ENCODE assay signal across 24 cellular contexts in the genomic region with DNA sequence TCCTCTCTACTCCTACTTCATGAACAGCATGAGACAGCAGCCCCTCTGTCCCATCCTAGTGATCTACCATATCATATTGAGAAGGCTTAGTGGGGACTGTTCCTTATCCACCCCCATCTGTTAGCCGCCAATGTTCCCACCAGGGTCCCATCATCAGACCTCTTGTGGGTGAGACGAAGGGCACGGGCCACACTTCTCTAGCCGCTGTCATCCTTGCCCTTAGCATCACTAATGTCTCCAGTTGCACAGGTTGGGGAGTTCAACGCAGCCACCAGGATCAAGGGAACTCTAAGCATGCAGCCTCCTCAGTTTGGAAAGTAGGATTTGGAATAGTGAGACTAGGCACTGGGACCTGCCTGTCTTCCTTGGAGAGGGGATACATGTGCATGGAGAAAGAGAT. TPM values are rescaled to one million over a fixed set of nuclear protein-coding genes. Genes with fewer than 3 reads are reported as not detected.
A peak's percentile ranks its signal among the peaks of the same experiment; 100 is the strongest.
DNase-seq lines count a peak whose midpoint lies in the region; ATAC-seq lines count a peak whose summit lies in the region.
"Had no signal": no experiment of that assay in that cellular context is flagged by ENCODE, and none has a peak within 500 bp of the region (broad histone marks: within the 10 kb centered on the region; RNA-seq: fewer than 3 reads in every experiment).

No MANE protein-coding gene starts in this region.

- H3K4me3 Mint-ChIP-seq in IgD-negative memory B cell = peak overlapping the region in 1 of 4 donors; percentile 20
- H3K4me3 Mint-ChIP-seq: T-cell had no signal

- H3K27ac ChIP-seq in right cardiac atrium (ENCODE audit: low read length) = peak overlapping the region; percentile 4
- peak overlapping the region; percentile 69 for H3K27ac ChIP-seq in skeletal muscle tissue (ENCODE audit: low read depth, low read length)

- peaks cover 11 to 21% (median 14%) of the 10 kb centered on the region in 3 donors for H3K4me1 Mint-ChIP-seq in IgD-negative memory B cell

- ATAC-seq in right cardiac atrium (no peak), GM21390 (IDR thresholded peaks at IDR 0.05; ENCODE audit: unreplicated experiment) (no peak), HG03095 (IDR thresholded peaks at IDR 0.05; ENCODE audit: unreplicated experiment) (no peak)
- ATAC-seq: activated CD4-positive, CD25-positive, alpha-beta regulatory T cell treated with anti-CD3 and anti-CD28 coated beads, Interleukin-2, amount 50 U/mL, for 24 hours; T-cell had no signal

- intact Hi-C loops in right cardiac atrium (cut with DNase I) = loop anchor here in 3 of 4 donors (5.0 to 10.0 kb wide), 2 partner anchors 33 to 46 kb away; no protein-coding TSS in a partner anchor

- H3K27ac Mint-ChIP-seq in IgD-negative memory B cell = peak overlapping the region in 2 of 3 donors; percentile 0 to 30

- no peak overlapping the region for H3K4me3 ChIP-seq in right cardiac atrium (ENCODE audit: low read length)
- H3K4me3 ChIP-seq in skeletal muscle tissue (ENCODE audit: low read length in 3 of 3) = no peak overlapping the region
- H3K4me3 ChIP-seq: MG63, sigmoid colon had no signal

- WGBS in right cardiac atrium = 98% methylated on average over 5 of the region's 5 CpGs

- no peaks in the 10 kb centered on the region for H3K9me3 Mint-ChIP-seq in IgD-negative memory B cell
- H3K9me3 Mint-ChIP-seq: T-cell had no signal

- no peaks in the 10 kb centered on the region for H3K36me3 Mint-ChIP-seq in IgD-negative memory B cell

- H3K27me3 ChIP-seq in right cardiac atrium (ENCODE audit: control insufficient read depth, insufficient read depth) (no peaks in the 10 kb centered on the region), skeletal muscle tissue (ENCODE audit: control insufficient read depth in 3 of 3, insufficient read depth in 3 of 3, low read length in 3 of 3) (no peaks in the 10 kb centered on the region)
- H3K27me3 ChIP-seq: BE2C, MG63, sigmoid colon had no signal

- peaks cover 28% of the 10 kb centered on the region for H3K4me1 ChIP-seq in right cardiac atrium (ENCODE audit: control insufficient read depth, insufficient read depth, low read length)
- H3K4me1 ChIP-seq in skeletal muscle tissue (ENCODE audit: control insufficient read depth in 3 of 3, insufficient read depth in 3 of 3, low read length in 3 of 3) = peaks cover 35 to 52% (median 37%) of the 10 kb centered on the region in 3 donors
- H3K4me1 ChIP-seq: BE2C had no signal

- DNase-seq in activated CD8-positive, alpha-beta memory T cell treated with anti-CD3 and anti-CD28 coated beads, Interleukin-2, amount 50 U/mL, for 48 hours = peak; percentile 53
- DNase-seq in activated CD8-positive, alpha-beta memory T cell treated with anti-CD3 and anti-CD28 coated beads for 24 hours = no peak
- DNase-seq in right cardiac atrium = no peak
- DNase-seq in stimulated activated naive CD4-positive, alpha-beta T cell treated with Interleukin-2 at 50 U/mL for 16 hours (lab: John Stamatoyannopoulos, UW) = no peak
- DNase-seq: activated naive CD4-positive, alpha-beta T cell treated with anti-CD3 and anti-CD28 coated beads, Interleukin-2, amount 50 U/mL, for 16 hours; amniotic stem cell; BE2C; DMS79 treated with DMSO at 0.1 percent for 48 hours; GF-D8; HCEC 1CT; KBM-7; MG63; NCI-H1105 treated with DMSO at 0.1 percent for 48 hours; NCI-H1930; NCI-H2227 treated with DMSO at 0.1 percent for 48 hours; sigmoid colon; stimulated activated CD4-positive, alpha-beta T cell treated with anti-CD3 and anti-CD28 coated beads, Interleukin-15, amount 100 ng/mL, for 24 hours; T-cell; trophoblast cell had no signal

- H3K9ac ChIP-seq in skeletal muscle tissue (ENCODE audit: low read depth in 1 of 3, low read length in 3 of 3) = no peak overlapping the region

- no peaks in the 10 kb centered on the region for H3K27me3 Mint-ChIP-seq in IgD-negative memory B cell
- H3K27me3 Mint-ChIP-seq: T-cell had no signal

- H3K36me3 ChIP-seq in skeletal muscle tissue (ENCODE audit: control insufficient read depth in 3 of 3, insufficient read depth in 3 of 3, low read length in 3 of 3) = no peaks in the 10 kb centered on the region
- H3K36me3 ChIP-seq: BE2C had no signal

- no peaks in the 10 kb centered on the region for H3K9me3 ChIP-seq in right cardiac atrium (ENCODE audit: control insufficient read depth, low read length)
- no peaks in the 10 kb centered on the region for H3K9me3 ChIP-seq in skeletal muscle tissue (ENCODE audit: control insufficient read depth in 3 of 3, low read length in 3 of 3)
- H3K9me3 ChIP-seq: BE2C, MG63, sigmoid colon had no signal

RNA-seq across cellular contexts. Expression of a gene that starts 20.1 kb away (rescaled TPM):
- polyA plus RNA-seq in IgD-negative memory B cell (1.3 TPM), right cardiac atrium (14.3 TPM)
- total RNA-seq in right cardiac atrium (10 to 100 TPM; 18.9 to 46.2 (median 26.9) TPM), skeletal muscle tissue (20.4 TPM)

RNA-seq across cellular contexts. Expression of a gene that starts 36.6 kb away (rescaled TPM):
- polyA plus RNA-seq in IgD-negative memory B cell = 12.2 TPM
- total RNA-seq in right cardiac atrium = 1 to 10 TPM; 5.5 to 7.7 (median 6.7) TPM
- 3.4 TPM for polyA plus RNA-seq in right cardiac atrium
- 12.0 TPM for total RNA-seq in skeletal muscle tissue
